In genomic region chr21:31255846-31256395, GRCh38 we compare ENCODE assay signal across 19 cellular contexts.
"Had no signal": no experiment of that assay in that cellular context is flagged by ENCODE, and none has a peak within 500 bp of the region (broad histone marks: within the 10 kb centered on the region; RNA-seq: fewer than 3 reads in every experiment).

No MANE protein-coding gene starts in this region.

- DNase-seq: activated CD4-positive, alpha-beta memory T cell treated with anti-CD3 and anti-CD28 coated beads for 36 hours; activated CD4-positive, alpha-beta T cell treated with anti-CD3 and anti-CD28 coated beads for 36 hours; activated CD8-positive, alpha-beta memory T cell treated with anti-CD3 and anti-CD28 coated beads, Interleukin-2, amount 10 ng/mL, durations not matched to agents 7 days and 5 days; activated naive CD4-positive, alpha-beta T cell treated with anti-CD3 and anti-CD28 coated beads, Interleukin-2, amount 10 ng/mL, durations not matched to agents 7 days and 5 days; activated T-cell treated with anti-CD3 and anti-CD28 coated beads, Interleukin-2, amount 50 U/mL, for 1 hour; midbrain; naive B cell; nucleus accumbens; psoas muscle; stimulated activated CD4-positive, alpha-beta T cell treated with anti-CD3 and anti-CD28 coated beads, Interleukin-12 subunit alpha, Interleukin-12 subunit beta, amount 100 ng/mL, for 4 hours; stimulated activated CD4-positive, alpha-beta T cell treated with anti-CD3 and anti-CD28 coated beads, Interleukin-2, amount 100 ng/mL, for 24 hours; stomach; testis; upper lobe of right lung had no signal

- H3K27ac Mint-ChIP-seq: activated CD4-positive, alpha-beta memory T cell treated with anti-CD3 and anti-CD28 coated beads for 36 hours; activated CD4-positive, alpha-beta T cell treated with anti-CD3 and anti-CD28 coated beads for 36 hours; activated CD8-positive, alpha-beta memory T cell treated with anti-CD3 and anti-CD28 coated beads, Interleukin-2, amount 10 ng/mL, durations not matched to agents 7 days and 5 days; activated naive CD4-positive, alpha-beta T cell treated with anti-CD3 and anti-CD28 coated beads, Interleukin-2, amount 10 ng/mL, durations not matched to agents 7 days and 5 days; activated T-helper 2 cell treated with anti-CD3 and anti-CD28 coated beads, Interferon-gamma antibody, Interleukin-2, Interleukin-4, amounts not matched to agents 10 μg/mL and 5 μg/mL and 100 μg/mL, durations not matched to agents 14 hours and 24 hours and 36 hours; naive B cell had no signal

- H3K27me3 Mint-ChIP-seq: activated CD4-positive, alpha-beta memory T cell treated with anti-CD3 and anti-CD28 coated beads for 36 hours; activated CD4-positive, alpha-beta T cell treated with anti-CD3 and anti-CD28 coated beads for 36 hours; activated naive CD4-positive, alpha-beta T cell treated with anti-CD3 and anti-CD28 coated beads, Interleukin-2, amount 10 ng/mL, durations not matched to agents 7 days and 5 days; naive B cell had no signal

- H3K36me3 Mint-ChIP-seq: activated CD8-positive, alpha-beta memory T cell treated with anti-CD3 and anti-CD28 coated beads, Interleukin-2, amount 10 ng/mL, durations not matched to agents 7 days and 5 days; naive B cell had no signal

- H3K9me3 Mint-ChIP-seq: activated CD4-positive, alpha-beta memory T cell treated with anti-CD3 and anti-CD28 coated beads for 36 hours; activated naive CD4-positive, alpha-beta T cell treated with anti-CD3 and anti-CD28 coated beads, Interleukin-2, amount 10 ng/mL, durations not matched to agents 7 days and 5 days; activated T-helper 2 cell treated with anti-CD3 and anti-CD28 coated beads, Interferon-gamma antibody, Interleukin-2, Interleukin-4, amounts not matched to agents 10 μg/mL and 5 μg/mL and 100 μg/mL, durations not matched to agents 14 hours and 24 hours and 36 hours had no signal

- H3K27ac ChIP-seq: gastroesophageal sphincter, psoas muscle, stomach, testis, upper lobe of right lung, VCaP had no signal

- H3K4me1 Mint-ChIP-seq: activated CD4-positive, alpha-beta T cell treated with anti-CD3 and anti-CD28 coated beads for 36 hours; activated CD8-positive, alpha-beta memory T cell treated with anti-CD3 and anti-CD28 coated beads, Interleukin-2, amount 10 ng/mL, durations not matched to agents 7 days and 5 days; naive B cell had no signal

- H3K4me1 ChIP-seq: gastroesophageal sphincter, psoas muscle, stomach, upper lobe of right lung had no signal

- H3K36me3 ChIP-seq: gastroesophageal sphincter, stomach, upper lobe of right lung had no signal

- ATAC-seq: activated CD4-positive, alpha-beta T cell treated with anti-CD3 and anti-CD28 coated beads for 36 hours; activated CD8-positive, alpha-beta memory T cell treated with anti-CD3 and anti-CD28 coated beads, Interleukin-2, amount 10 ng/mL, durations not matched to agents 7 days and 5 days; gastroesophageal sphincter; left lobe of liver; psoas muscle; sciatic nerve; upper lobe of right lung had no signal

- H3K4me3 Mint-ChIP-seq: activated CD4-positive, alpha-beta memory T cell treated with anti-CD3 and anti-CD28 coated beads for 36 hours; activated CD4-positive, alpha-beta T cell treated with anti-CD3 and anti-CD28 coated beads for 36 hours; activated CD8-positive, alpha-beta memory T cell treated with anti-CD3 and anti-CD28 coated beads, Interleukin-2, amount 10 ng/mL, durations not matched to agents 7 days and 5 days; activated naive CD4-positive, alpha-beta T cell treated with anti-CD3 and anti-CD28 coated beads, Interleukin-2, amount 10 ng/mL, durations not matched to agents 7 days and 5 days; naive B cell had no signal

- H3K27me3 ChIP-seq: gastroesophageal sphincter, stomach, testis, upper lobe of right lung had no signal

- H3K4me3 ChIP-seq: gastroesophageal sphincter, psoas muscle, stomach, testis, upper lobe of right lung had no signal
